Comparison of ENCODE assay signal across 12 cellular contexts in the genomic region with DNA sequence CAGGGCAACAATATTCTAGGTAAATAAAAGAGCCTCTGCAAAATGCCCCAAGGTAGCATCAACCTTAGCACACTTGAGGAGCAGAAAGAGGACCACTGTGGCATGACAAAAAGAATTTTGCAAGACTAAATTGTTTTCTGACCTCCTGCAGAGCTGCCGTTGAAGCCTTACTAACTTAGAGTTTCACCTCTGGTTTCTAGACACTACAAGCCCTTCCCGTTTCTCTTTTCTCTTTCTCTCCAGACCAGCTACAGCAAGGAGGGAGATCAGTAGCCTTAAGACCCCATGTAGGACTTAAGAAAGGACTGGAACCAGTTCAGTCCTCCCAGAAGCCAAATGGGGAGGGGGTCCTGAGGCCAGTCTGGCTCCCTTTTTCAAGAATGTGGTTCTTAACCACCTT.
A peak's percentile ranks its signal among the peaks of the same experiment; 100 is the strongest.
DNase-seq lines count a peak whose midpoint lies in the region; ATAC-seq, FAIRE-seq and TF ChIP-seq lines count a peak whose summit lies in the region.
"Had no signal": no experiment of that assay in that cellular context is flagged by ENCODE, and none has a peak within 500 bp of the region (broad histone marks: within the 10 kb centered on the region; RNA-seq: fewer than 3 reads in every experiment).

No MANE protein-coding gene starts in this region.

- H2AK5ac ChIP-seq in H9 (ENCODE audit: insufficient read length, low read length) (no peak overlapping the region), mesendoderm (ENCODE audit: low read length) (no peak overlapping the region)

- H3K79me2 ChIP-seq in H9 (ENCODE audit: insufficient read depth, low read length) (no peaks in the 10 kb centered on the region), OCI-LY3 (ENCODE audit: low read length) (no peaks in the 10 kb centered on the region), mesendoderm (ENCODE audit: control insufficient read depth, insufficient read depth, low read length) (no peaks in the 10 kb centered on the region)
- H3K79me2 ChIP-seq: hepatocyte had no signal

- H3K4ac ChIP-seq in H9 (ENCODE audit: low read depth, low read length) (no peak overlapping the region), mesendoderm (ENCODE audit: low read depth, low read length) (no peak overlapping the region)

- no peaks in the 10 kb centered on the region for H3K9me3 Mint-ChIP-seq in H9
- no peaks in the 10 kb centered on the region for H3K9me3 Mint-ChIP-seq in activated CD8-positive, alpha-beta memory T cell treated with anti-CD3 and anti-CD28 coated beads, Interleukin-2, amount 10 ng/mL, durations not matched to agents 7 days and 5 days (ENCODE audit: low read depth)

- TF ChIP-seq POLR2A in GM12892 (IDR thresholded peaks at IDR 0.05; ENCODE audit: low read depth, low read length) = no peak

- no peak overlapping the region for H3K9ac ChIP-seq in H9 (ENCODE audit: extremely low read depth, insufficient read length, low read length)
- peak overlapping the region; percentile 38; the same call in 1 of the 2 replicates for H3K9ac ChIP-seq in OCI-LY3 (ENCODE audit: low read length)
- H3K9ac ChIP-seq in mesendoderm (ENCODE audit: low read length) = no peak overlapping the region

- H4K5ac ChIP-seq in H9 (ENCODE audit: insufficient read length, low read depth, low read length) = no peak overlapping the region
- H4K5ac ChIP-seq in mesendoderm (ENCODE audit: low read length) = no peak overlapping the region

- H3K4me3 ChIP-seq in OCI-LY3 (ENCODE audit: low read length) (peak overlapping the region; percentile 27; the same call in 1 of the 2 replicates), mesendoderm (ENCODE audit: low read length) (no peak overlapping the region), BE2C (ENCODE audit: low read depth, low read length) (no peak overlapping the region)
- H3K4me3 ChIP-seq: hepatocyte had no signal

- TF ChIP-seq CTCF in H9 (conservative IDR thresholded peaks at IDR 0.05) = no peak
- no peak for TF ChIP-seq CTCF in OCI-LY3 (IDR thresholded peaks at IDR 0.05; ENCODE audit: low read depth, low read length)
- no peak for TF ChIP-seq CTCF in BE2C (IDR thresholded peaks at IDR 0.05; ENCODE audit: low read depth, low read length)
- TF ChIP-seq CTCF in GM10266 (IDR thresholded peaks at IDR 0.05; ENCODE audit: control insufficient read depth, insufficient read depth, low read depth, missing control alignments) = no peak

- H3K27ac ChIP-seq in H9 (ENCODE audit: insufficient read length, low read depth, low read length) = no peak overlapping the region
- peak overlapping the region; percentile 36 for H3K27ac ChIP-seq in OCI-LY3 (ENCODE audit: low read length)
- H3K27ac ChIP-seq in mesendoderm (ENCODE audit: low read depth, low read length) = no peak overlapping the region
- H3K27ac ChIP-seq: hepatocyte had no signal

- no peak overlapping the region for H2BK5ac ChIP-seq in H9 (ENCODE audit: insufficient read length, low read length)
- H2BK5ac ChIP-seq in mesendoderm (ENCODE audit: low read length) = peak overlapping the region; percentile 24

- CTCF ChIA-PET in activated CD8-positive, alpha-beta memory T cell treated with anti-CD3 and anti-CD28 coated beads, Interleukin-2, amount 10 ng/mL, durations not matched to agents 7 days and 5 days (lab: Charles Lee) = no interaction called here

- no peak overlapping the region for H2AFZ ChIP-seq in H9 (ENCODE audit: low read length)
- peak overlapping the region; percentile 75; the same call in 1 of the 2 replicates for H2AFZ ChIP-seq in OCI-LY3 (ENCODE audit: low read depth, low read length)
- H2AFZ ChIP-seq: hepatocyte had no signal

- H3K4me1 ChIP-seq in H9 (ENCODE audit: insufficient read depth, low read length) = peaks cover 5% of the 10 kb centered on the region
- peaks cover 45% of the 10 kb centered on the region for H3K4me1 ChIP-seq in OCI-LY3 (ENCODE audit: low read length)
- peaks cover 9% of the 10 kb centered on the region for H3K4me1 ChIP-seq in mesendoderm (ENCODE audit: control insufficient read depth, low read depth, low read length)
- H3K4me1 ChIP-seq in BE2C = no peaks in the 10 kb centered on the region

- peak overlapping the region in 1 of 2 experiments; percentile 21; a peak in 2 of 5 replicates for H3K4me3 Mint-ChIP-seq in H9
- no peak overlapping the region for H3K4me3 Mint-ChIP-seq in activated CD8-positive, alpha-beta memory T cell treated with anti-CD3 and anti-CD28 coated beads, Interleukin-2, amount 10 ng/mL, durations not matched to agents 7 days and 5 days

- no peak overlapping the region for H2BK12ac ChIP-seq in H9 (ENCODE audit: insufficient read length, low read depth, low read length)

- H4K20me1 ChIP-seq in H9 (ENCODE audit: control insufficient read depth, insufficient read depth, insufficient read length) (no peaks in the 10 kb centered on the region), OCI-LY3 (ENCODE audit: insufficient read depth, low read length) (no peaks in the 10 kb centered on the region)

- H2BK20ac ChIP-seq in H9 (ENCODE audit: low read depth, low read length, poor library complexity, severe bottlenecking) = no peak overlapping the region

- no peaks in the 10 kb centered on the region for H3K27me3 ChIP-seq in H9 (ENCODE audit: insufficient read depth, low read length)
- peaks cover 11% of the 10 kb centered on the region; the same call in 1 of the 2 replicates for H3K27me3 ChIP-seq in OCI-LY3 (ENCODE audit: low read depth, low read length)
- H3K27me3 ChIP-seq in mesendoderm (ENCODE audit: insufficient read depth, low read length, poor library complexity) = no peaks in the 10 kb centered on the region
- H3K27me3 ChIP-seq in BE2C = no peaks in the 10 kb centered on the region
- H3K27me3 ChIP-seq: hepatocyte had no signal

- DNase-seq in GM12892 (ENCODE audit: insufficient read length) (no peak), H9 (no peak), mesendoderm (no peak), middle frontal gyrus (ENCODE audit: extremely low spot score, low spot score) (no peak), BE2C (no peak), GM10266 (ENCODE audit: extremely low spot score) (no peak)
- no peak for DNase-seq in activated CD8-positive, alpha-beta memory T cell treated with anti-CD3 and anti-CD28 coated beads, Interleukin-2, amount 10 ng/mL, durations not matched to agents 7 days and 5 days

- FAIRE-seq in GM12892 (lab: Jason Lieb, UNC) = peak; percentile 14
- FAIRE-seq: urothelium cell line had no signal

- H2BK15ac ChIP-seq in H9 (ENCODE audit: low read depth, low read length) (no peak overlapping the region), mesendoderm (replicated peaks; ENCODE audit: low read depth) (peak overlapping the region; percentile 47)

- H4K8ac ChIP-seq in H9 (replicated peaks; ENCODE audit: insufficient read length, low read depth, low read length) (no peak overlapping the region), mesendoderm (ENCODE audit: low read depth, low read length) (no peak overlapping the region)

- peaks cover 31 to 36% of the 10 kb centered on the region in 2 experiments for H3K4me1 Mint-ChIP-seq in H9
- H3K4me1 Mint-ChIP-seq in activated CD8-positive, alpha-beta memory T cell treated with anti-CD3 and anti-CD28 coated beads, Interleukin-2, amount 10 ng/mL, durations not matched to agents 7 days and 5 days = peaks cover 15% of the 10 kb centered on the region

- H3K18ac ChIP-seq in H9 (ENCODE audit: insufficient read length, low read depth, low read length) (no peak overlapping the region), mesendoderm (ENCODE audit: low read length) (no peak overlapping the region)

- peak overlapping the region; percentile 31 for H2BK120ac ChIP-seq in H9 (ENCODE audit: low read depth, low read length, poor library complexity, severe bottlenecking)
- H2BK120ac ChIP-seq in mesendoderm (ENCODE audit: low read depth, low read length) = no peak overlapping the region

- H3K27ac Mint-ChIP-seq in H9 = peak overlapping the region; percentile 7 to 73 (median 36); a peak in 2 of 7 replicates
- H3K27ac Mint-ChIP-seq in activated CD8-positive, alpha-beta memory T cell treated with anti-CD3 and anti-CD28 coated beads, Interleukin-2, amount 10 ng/mL, durations not matched to agents 7 days and 5 days = no peak overlapping the region

- H3K79me1 ChIP-seq in H9 (ENCODE audit: insufficient read depth, low read depth, low read length, poor library complexity, severe bottlenecking) = no peaks in the 10 kb centered on the region
- no peaks in the 10 kb centered on the region for H3K79me1 ChIP-seq in mesendoderm (ENCODE audit: low read length)

- no peak overlapping the region for H3T11ph ChIP-seq in H9 (ENCODE audit: low read length)

- H3K23ac ChIP-seq in H9 (ENCODE audit: insufficient read length, low read depth, low read length) = no peak overlapping the region
- no peak overlapping the region for H3K23ac ChIP-seq in mesendoderm (ENCODE audit: low read length)

- H3K56ac ChIP-seq in H9 (ENCODE audit: insufficient read length, low read depth, low read length) (no peak overlapping the region), mesendoderm (ENCODE audit: low read length) (peak overlapping the region; percentile 72)

- no peak for ATAC-seq in activated CD8-positive, alpha-beta memory T cell treated with anti-CD3 and anti-CD28 coated beads, Interleukin-2, amount 10 ng/mL, durations not matched to agents 7 days and 5 days
- ATAC-seq: sciatic nerve, SK-N-SH treated with all-trans-retinoic acid at 6 μM for 48 hours had no signal

- H3K36me3 Mint-ChIP-seq in H9 (ENCODE audit: insufficient read depth in 1 of 3, low read depth in 3 of 3) = no peaks in the 10 kb centered on the region
- H3K36me3 Mint-ChIP-seq in activated CD8-positive, alpha-beta memory T cell treated with anti-CD3 and anti-CD28 coated beads, Interleukin-2, amount 10 ng/mL, durations not matched to agents 7 days and 5 days = no peaks in the 10 kb centered on the region

- no CpG with 5 or more reads among the region's 2 CpGs for WGBS in H9 (ENCODE audit: extremely low coverage, insufficient read length, low lambda C conversion rate)
- no CpG with 5 or more reads among the region's 2 CpGs for WGBS in mesendoderm (ENCODE audit: extremely low coverage, insufficient coverage, low lambda C conversion rate)

- H3K23me2 ChIP-seq in H9 (ENCODE audit: insufficient read length, low read depth, low read length, poor library complexity, severe bottlenecking) = no peaks in the 10 kb centered on the region

- no peak overlapping the region for H3K14ac ChIP-seq in H9 (ENCODE audit: insufficient read depth, low read length)

- H4K91ac ChIP-seq in H9 (ENCODE audit: insufficient read length, low read depth, low read length) = no peak overlapping the region

- H3K4me2 ChIP-seq in H9 (ENCODE audit: insufficient read depth, insufficient read length, low read length) (no peak overlapping the region), OCI-LY3 (ENCODE audit: low read length) (peak overlapping the region; percentile 62), mesendoderm (ENCODE audit: low read length) (no peak overlapping the region)
- H3K4me2 ChIP-seq: hepatocyte had no signal

- H3K36me3 ChIP-seq in OCI-LY3 (replicated peaks; ENCODE audit: low read depth, low read length) = no peaks in the 10 kb centered on the region
- no peaks in the 10 kb centered on the region for H3K36me3 ChIP-seq in mesendoderm (ENCODE audit: control insufficient read depth, insufficient read depth, low read length)
- H3K36me3 ChIP-seq in BE2C = no peaks in the 10 kb centered on the region

- peaks cover 19% of the 10 kb centered on the region for H3K27me3 Mint-ChIP-seq in H9 (ENCODE audit: low read depth)
- peaks cover 6% of the 10 kb centered on the region for H3K27me3 Mint-ChIP-seq in activated CD8-positive, alpha-beta memory T cell treated with anti-CD3 and anti-CD28 coated beads, Interleukin-2, amount 10 ng/mL, durations not matched to agents 7 days and 5 days

- no peaks in the 10 kb centered on the region for H3K9me3 ChIP-seq in H9 (ENCODE audit: control insufficient read depth, low read depth, low read length)
- no peaks in the 10 kb centered on the region for H3K9me3 ChIP-seq in OCI-LY3 (ENCODE audit: insufficient read depth, low read length)
- H3K9me3 ChIP-seq in BE2C = no peaks in the 10 kb centered on the region
